8 cellular contexts compared by ENCODE assay signal in the genomic region with DNA sequence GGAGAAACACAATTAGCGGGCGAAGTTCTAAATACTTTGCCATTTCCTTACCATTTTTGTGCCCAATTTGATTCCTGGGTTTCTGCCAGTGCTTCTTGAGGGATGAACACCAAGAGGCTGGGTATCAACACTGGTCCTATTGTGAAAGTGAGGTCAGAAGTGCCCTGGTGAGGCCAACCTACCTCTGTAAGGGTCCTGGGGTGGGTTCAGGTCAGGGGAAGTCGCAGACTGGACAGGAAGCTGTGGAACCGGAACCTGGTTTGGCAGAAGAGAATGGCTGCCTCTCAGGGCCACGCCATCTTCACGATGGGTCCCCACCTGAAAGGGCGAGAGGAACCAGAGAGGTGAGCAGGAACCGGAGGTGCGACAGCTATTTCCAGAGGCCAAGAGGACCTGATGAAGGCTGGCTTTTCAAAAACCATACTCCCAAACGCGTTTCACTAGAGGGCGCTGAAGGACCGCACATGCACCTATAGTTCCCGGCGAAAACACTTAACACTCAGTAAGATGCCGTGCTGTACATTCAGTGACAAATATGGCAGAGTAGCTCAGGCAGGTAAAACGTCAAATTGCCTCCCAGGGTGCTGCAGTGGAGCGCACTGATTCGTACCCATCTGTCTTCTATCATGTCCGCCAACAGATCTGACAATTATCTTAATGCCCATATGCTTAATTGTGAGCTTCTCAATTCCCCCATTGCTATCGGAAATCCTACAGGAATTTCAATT.
DNase-seq lines count a peak whose midpoint lies in the region; ATAC-seq and TF ChIP-seq lines count a peak whose summit lies in the region.

No MANE protein-coding gene starts in this region.

- DNase-seq in A172 (ENCODE audit: low spot score) (peak; percentile 59), NCI-H1930 (lab: John Stamatoyannopoulos, UW) (peak; percentile 41 to 71), cardiac fibroblast (ENCODE audit: low read depth in 2 of 2) (peak; percentile 87 to 88), kidney epithelial cell (ENCODE audit: low read depth) (peak; percentile 43)
- peak; percentile 59 for DNase-seq in T-helper 2 cell treated with Interferon-gamma antibody and Interleukin-4, amounts not matched to agents 5 μg/mL and 100 μg/mL, for 36 hours (ENCODE audit: low spot score)
- peak; percentile 1 to 16 for DNase-seq in stimulated activated CD4-positive, alpha-beta T cell treated with anti-CD3 and anti-CD28 coated beads, Interleukin-1b, Interleukin-23, amount 100 ng/mL, for 4 hours (ENCODE audit: low read depth in 2 of 2)

- peaks cover 15% of the 10 kb centered on the region for H3K4me1 Mint-ChIP-seq in T-helper 2 cell treated with Interferon-gamma antibody and Interleukin-4, amounts not matched to agents 5 μg/mL and 100 μg/mL, for 36 hours (ENCODE audit: low read depth)

- no peaks in the 10 kb centered on the region for H3K36me3 ChIP-seq in kidney epithelial cell (ENCODE audit: control insufficient read depth, insufficient read depth, low read length)

- peak; percentile 65 for ATAC-seq in GM18519 (IDR thresholded peaks at IDR 0.05; ENCODE audit: low FRiP score, unreplicated experiment)
- peak; percentile 65 for ATAC-seq in HG03045 (IDR thresholded peaks at IDR 0.05; ENCODE audit: unreplicated experiment)

- H3K27ac Mint-ChIP-seq in T-helper 2 cell treated with Interferon-gamma antibody and Interleukin-4, amounts not matched to agents 5 μg/mL and 100 μg/mL, for 36 hours: no peak overlapping the region

- no peaks in the 10 kb centered on the region for H3K9me3 Mint-ChIP-seq in T-helper 2 cell treated with Interferon-gamma antibody and Interleukin-4, amounts not matched to agents 5 μg/mL and 100 μg/mL, for 36 hours

- H3K27me3 ChIP-seq in kidney epithelial cell (ENCODE audit: control insufficient read depth, insufficient read depth, low read length): no peaks in the 10 kb centered on the region

- H3K27me3 Mint-ChIP-seq in T-helper 2 cell treated with Interferon-gamma antibody and Interleukin-4, amounts not matched to agents 5 μg/mL and 100 μg/mL, for 36 hours (ENCODE audit: low read depth): no peaks in the 10 kb centered on the region

- H3K4me3 ChIP-seq in cardiac fibroblast (replicated peaks in 1 of 2; ENCODE audit: low read depth in 2 of 2, low read length in 2 of 2): no peak overlapping the region
- no peak overlapping the region for H3K4me3 ChIP-seq in kidney epithelial cell (ENCODE audit: low read depth, low read length)

- H3K4me3 Mint-ChIP-seq in T-helper 2 cell treated with Interferon-gamma antibody and Interleukin-4, amounts not matched to agents 5 μg/mL and 100 μg/mL, for 36 hours: no peak overlapping the region

- peak; percentile 81 for TF ChIP-seq CTCF in cardiac fibroblast (IDR thresholded peaks at IDR 0.05; ENCODE audit: low read depth, low read length)
- TF ChIP-seq CTCF in kidney epithelial cell (IDR thresholded peaks at IDR 0.05; ENCODE audit: insufficient read depth, low read length, poor library complexity, severe bottlenecking): peak; percentile 80

- no peaks in the 10 kb centered on the region for H3K36me3 Mint-ChIP-seq in T-helper 2 cell treated with Interferon-gamma antibody and Interleukin-4, amounts not matched to agents 5 μg/mL and 100 μg/mL, for 36 hours (ENCODE audit: low read depth)

Comparison
In these comparisons a context has a peak if more than half of its experiments do, and no peak if none do; other contexts are left out.
1. DNase-seq: peak in every context shown above with its lines; median percentile 88 in cardiac fibroblast; 59 in A172; 59 in T-helper 2 cell treated with Interferon-gamma antibody and Interleukin-4, amounts not matched to agents 5 μg/mL and 100 μg/mL, for 36 hours; 56 in NCI-H1930; 43 in kidney epithelial cell; 8 in stimulated activated CD4-positive, alpha-beta T cell treated with anti-CD3 and anti-CD28 coated beads, Interleukin-1b, Interleukin-23, amount 100 ng/mL, for 4 hours.